2 cellular contexts compared by ENCODE assay signal in the genomic region with DNA sequence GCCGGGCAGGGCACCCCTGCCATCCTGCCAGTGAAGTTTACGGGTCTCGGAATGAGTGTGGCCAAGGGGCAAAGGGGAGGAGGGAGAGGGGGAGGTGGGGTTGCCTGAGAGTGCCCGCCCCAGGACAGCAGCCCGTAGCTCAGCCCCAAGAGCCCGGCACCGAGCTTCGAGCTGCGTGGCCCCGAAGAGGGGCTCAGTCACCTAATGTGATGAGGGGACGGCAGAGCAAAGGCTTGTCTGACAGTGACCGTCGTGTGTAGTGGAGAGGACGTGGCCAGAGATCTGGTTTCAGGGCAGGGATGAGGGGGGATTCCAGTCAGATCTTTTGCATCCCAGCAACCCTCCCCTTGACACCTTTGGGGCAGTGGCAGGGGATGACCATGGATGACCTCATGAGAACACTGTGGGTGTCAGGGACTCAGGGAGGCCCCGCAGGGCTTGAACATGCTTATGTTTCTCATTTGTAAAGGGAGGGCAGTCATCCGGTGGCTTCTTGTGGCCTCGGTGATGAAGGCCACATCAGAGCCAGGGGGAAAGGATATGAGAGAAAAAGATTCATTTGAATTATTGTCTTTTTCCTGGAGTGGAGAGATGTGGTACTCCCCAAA.
TF ChIP-seq lines count a peak whose summit lies in the region.

No MANE protein-coding gene starts in this region.

TF ChIP-seq in liver, 16 proteins besides CTCF, POLR2A, EP300 and RAD21:
- no peak for TF ChIP-seq FOXA2 (IDR thresholded peaks at IDR 0.05)

TF ChIP-seq in HepG2, 621 proteins besides CTCF, POLR2A, EP300 and RAD21:
- TF ChIP-seq KMT2A (CRISPR knock-in tag; IDR thresholded peaks at IDR 0.05), result no peak
TF ChIP-seq in HepG2: peak in this region for 0.
